In the genomic region with DNA sequence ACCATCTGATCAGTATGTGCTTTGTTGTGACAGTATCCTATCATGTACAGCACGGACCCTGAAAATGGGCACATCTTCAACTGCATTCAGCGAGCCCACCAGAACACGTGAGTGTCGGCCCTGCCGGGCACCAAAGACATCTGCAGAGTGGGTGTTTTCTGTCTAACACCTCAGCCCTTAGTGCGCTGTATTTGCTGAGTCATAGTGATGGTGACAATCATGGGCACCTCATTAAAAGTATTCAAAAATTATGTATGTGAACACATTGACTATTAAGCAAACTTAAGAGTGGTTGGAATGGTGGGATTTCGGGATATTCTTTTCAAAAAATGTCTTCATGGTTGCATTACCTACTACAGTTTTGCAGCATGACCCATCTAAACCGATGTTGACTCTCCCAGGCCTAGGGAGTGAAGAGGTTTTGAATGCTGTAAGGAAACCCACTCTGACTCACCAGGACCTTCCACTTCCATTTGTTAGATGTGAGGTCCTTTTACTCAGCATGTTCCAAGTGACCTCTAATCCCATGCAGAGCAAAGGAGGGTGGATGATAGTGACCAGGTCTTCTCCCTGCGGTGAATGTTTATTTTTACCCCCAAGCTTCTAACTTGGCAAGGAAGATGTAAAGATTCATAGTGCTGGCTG, we compare ENCODE assay signal across 2 cellular contexts.
TF ChIP-seq lines count a peak whose summit lies in the region.

No MANE protein-coding gene starts in this region.

TF ChIP-seq in A549, 52 proteins besides CTCF, POLR2A, EP300 and RAD21:
- no peak for TF ChIP-seq CEBPB (IDR thresholded peaks at IDR 0.05)
- TF ChIP-seq MAFK (IDR thresholded peaks at IDR 0.05; ENCODE audit: partially characterized antibody): peak; percentile 93
- TF ChIP-seq, protein P1, sequence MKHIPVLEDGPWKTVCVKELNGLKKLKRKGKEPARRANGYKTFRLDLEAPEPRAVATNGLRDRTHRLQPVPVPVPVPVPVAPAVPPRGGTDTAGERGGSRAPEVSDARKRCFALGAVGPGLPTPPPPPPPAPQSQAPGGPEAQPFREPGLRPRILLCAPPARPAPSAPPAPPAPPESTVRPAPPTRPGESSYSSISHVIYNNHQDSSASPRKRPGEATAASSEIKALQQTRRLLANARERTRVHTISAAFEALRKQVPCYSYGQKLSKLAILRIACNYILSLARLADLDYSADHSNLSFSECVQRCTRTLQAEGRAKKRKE (CRISPR knock-in tag; IDR thresholded peaks at IDR 0.05; ENCODE audit: low read depth): no peak
- peak; percentile 97 for TF ChIP-seq NFE2L2 (conservative IDR thresholded peaks at IDR 0.05; ENCODE audit: low read length)

TF ChIP-seq in K562, 482 proteins besides CTCF, POLR2A, EP300 and RAD21:
- TF ChIP-seq PPARD (CRISPR knock-in tag; IDR thresholded peaks at IDR 0.05) (no peak), UBTF (IDR thresholded peaks at IDR 0.05; ENCODE audit: borderline replicate concordance in 1 of 2, low read depth in 2 of 2, low read length in 2 of 2) (no peak), NFE2 (IDR thresholded peaks at IDR 0.05; ENCODE audit: low read depth) (peak; percentile 86), ZNF217 (CRISPR knock-in tag; IDR thresholded peaks at IDR 0.05) (no peak), FOSL1 (tag; conservative IDR thresholded peaks at IDR 0.05) (no peak), NFE2L1 (tag; IDR thresholded peaks at IDR 0.05; ENCODE audit: borderline replicate concordance, low read depth) (peak; percentile 78), MAFK (IDR thresholded peaks at IDR 0.05; ENCODE audit: low read length) (peak; percentile 83), NR2C2 (CRISPR knock-in tag; IDR thresholded peaks at IDR 0.05) (no peak), NR2C2 (tag; IDR thresholded peaks at IDR 0.05) (no peak), PHF8 (IDR thresholded peaks at IDR 0.05; ENCODE audit: borderline replicate concordance, low read length) (no peak), L3MBTL2 (IDR thresholded peaks at IDR 0.05) (no peak), ZNF224 (CRISPR knock-in tag; IDR thresholded peaks at IDR 0.05) (no peak), KDM4B (IDR thresholded peaks at IDR 0.05; ENCODE audit: borderline replicate concordance in 2 of 2, low read depth in 1 of 2) (no peak), MAFG (tag; conservative IDR thresholded peaks at IDR 0.05) (peak; percentile 92), RFX1 (IDR thresholded peaks at IDR 0.05) (no peak), MAFF (IDR thresholded peaks at IDR 0.05; ENCODE audit: low read length) (peak; percentile 86), ARID2 (IDR thresholded peaks at IDR 0.05) (no peak), NCOA6 (IDR thresholded peaks at IDR 0.05) (no peak), ZNF316 (IDR thresholded peaks at IDR 0.05) (peak; percentile 89), C11orf30 (IDR thresholded peaks at IDR 0.05; ENCODE audit: low read depth) (peak; percentile 79; the same call in 1 of the 2 replicates), CCNT2 (IDR thresholded peaks at IDR 0.05; ENCODE audit: borderline replicate concordance, extremely low read depth, insufficient read length, low read depth, low read length) (no peak), ZBTB17 (CRISPR knock-in tag; IDR thresholded peaks at IDR 0.05) (no peak), ZNF175 (CRISPR knock-in tag; IDR thresholded peaks at IDR 0.05; ENCODE audit: low read depth) (no peak)
- TF ChIP-seq, protein P2, sequence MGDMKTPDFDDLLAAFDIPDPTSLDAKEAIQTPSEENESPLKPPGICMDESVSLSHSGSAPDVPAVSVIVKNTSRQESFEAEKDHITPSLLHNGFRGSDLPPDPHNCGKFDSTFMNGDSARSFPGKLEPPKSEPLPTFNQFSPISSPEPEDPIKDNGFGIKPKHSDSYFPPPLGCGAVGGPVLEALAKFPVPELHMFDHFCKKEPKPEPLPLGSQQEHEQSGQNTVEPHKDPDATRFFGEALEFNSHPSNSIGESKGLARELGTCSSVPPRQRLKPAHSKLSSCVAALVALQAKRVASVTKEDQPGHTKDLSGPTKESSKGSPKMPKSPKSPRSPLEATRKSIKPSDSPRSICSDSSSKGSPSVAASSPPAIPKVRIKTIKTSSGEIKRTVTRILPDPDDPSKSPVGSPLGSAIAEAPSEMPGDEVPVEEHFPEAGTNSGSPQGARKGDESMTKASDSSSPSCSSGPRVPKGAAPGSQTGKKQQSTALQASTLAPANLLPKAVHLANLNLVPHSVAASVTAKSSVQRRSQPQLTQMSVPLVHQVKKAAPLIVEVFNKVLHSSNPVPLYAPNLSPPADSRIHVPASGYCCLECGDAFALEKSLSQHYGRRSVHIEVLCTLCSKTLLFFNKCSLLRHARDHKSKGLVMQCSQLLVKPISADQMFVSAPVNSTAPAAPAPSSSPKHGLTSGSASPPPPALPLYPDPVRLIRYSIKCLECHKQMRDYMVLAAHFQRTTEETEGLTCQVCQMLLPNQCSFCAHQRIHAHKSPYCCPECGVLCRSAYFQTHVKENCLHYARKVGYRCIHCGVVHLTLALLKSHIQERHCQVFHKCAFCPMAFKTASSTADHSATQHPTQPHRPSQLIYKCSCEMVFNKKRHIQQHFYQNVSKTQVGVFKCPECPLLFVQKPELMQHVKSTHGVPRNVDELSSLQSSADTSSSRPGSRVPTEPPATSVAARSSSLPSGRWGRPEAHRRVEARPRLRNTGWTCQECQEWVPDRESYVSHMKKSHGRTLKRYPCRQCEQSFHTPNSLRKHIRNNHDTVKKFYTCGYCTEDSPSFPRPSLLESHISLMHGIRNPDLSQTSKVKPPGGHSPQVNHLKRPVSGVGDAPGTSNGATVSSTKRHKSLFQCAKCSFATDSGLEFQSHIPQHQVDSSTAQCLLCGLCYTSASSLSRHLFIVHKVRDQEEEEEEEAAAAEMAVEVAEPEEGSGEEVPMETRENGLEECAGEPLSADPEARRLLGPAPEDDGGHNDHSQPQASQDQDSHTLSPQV (IDR thresholded peaks at IDR 0.05): peak; percentile 47
- TF ChIP-seq, protein P3, sequence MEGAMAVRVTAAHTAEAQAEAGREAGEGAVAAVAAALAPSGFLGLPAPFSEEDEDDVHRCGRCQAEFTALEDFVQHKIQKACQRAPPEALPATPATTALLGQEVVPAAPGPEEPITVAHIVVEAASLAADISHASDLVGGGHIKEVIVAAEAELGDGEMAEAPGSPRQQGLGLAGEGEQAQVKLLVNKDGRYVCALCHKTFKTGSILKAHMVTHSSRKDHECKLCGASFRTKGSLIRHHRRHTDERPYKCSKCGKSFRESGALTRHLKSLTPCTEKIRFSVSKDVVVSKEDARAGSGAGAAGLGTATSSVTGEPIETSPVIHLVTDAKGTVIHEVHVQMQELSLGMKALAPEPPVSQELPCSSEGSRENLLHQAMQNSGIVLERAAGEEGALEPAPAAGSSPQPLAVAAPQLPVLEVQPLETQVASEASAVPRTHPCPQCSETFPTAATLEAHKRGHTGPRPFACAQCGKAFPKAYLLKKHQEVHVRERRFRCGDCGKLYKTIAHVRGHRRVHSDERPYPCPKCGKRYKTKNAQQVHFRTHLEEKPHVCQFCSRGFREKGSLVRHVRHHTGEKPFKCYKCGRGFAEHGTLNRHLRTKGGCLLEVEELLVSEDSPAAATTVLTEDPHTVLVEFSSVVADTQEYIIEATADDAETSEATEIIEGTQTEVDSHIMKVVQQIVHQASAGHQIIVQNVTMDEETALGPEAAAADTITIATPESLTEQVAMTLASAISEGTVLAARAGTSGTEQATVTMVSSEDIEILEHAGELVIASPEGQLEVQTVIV (CRISPR knock-in tag; IDR thresholded peaks at IDR 0.05; ENCODE audit: borderline replicate concordance): no peak
